16 cellular contexts compared by ENCODE assay signal in the genomic region with DNA sequence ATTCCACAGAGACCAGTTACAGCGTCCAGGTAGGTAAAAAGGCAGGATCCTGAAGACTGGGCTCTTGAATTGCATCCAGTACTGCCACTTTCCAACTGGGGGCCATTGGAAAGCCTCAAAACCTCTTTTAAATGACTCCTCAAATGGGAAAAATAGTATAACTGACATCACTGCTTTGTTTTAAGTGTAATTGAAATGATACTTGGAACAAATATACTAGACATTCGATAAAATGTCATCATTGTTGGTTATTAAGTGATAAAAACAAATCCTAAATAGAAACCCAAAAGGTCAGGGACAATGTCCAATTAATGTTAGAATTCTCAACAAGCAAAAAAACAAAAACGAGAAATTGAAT. TPM values are rescaled to one million over a fixed set of nuclear protein-coding genes. Genes with fewer than 3 reads are reported as not detected.
A peak's percentile ranks its signal among the peaks of the same experiment; 100 is the strongest.
DNase-seq lines count a peak whose midpoint lies in the region; ATAC-seq, FAIRE-seq and TF ChIP-seq lines count a peak whose summit lies in the region.
"Had no signal": no experiment of that assay in that cellular context is flagged by ENCODE, and none has a peak within 500 bp of the region (broad histone marks: within the 10 kb centered on the region; RNA-seq: fewer than 3 reads in every experiment).

No MANE protein-coding gene starts in this region.

- peaks cover 29% of the 10 kb centered on the region for H3K36me3 Mint-ChIP-seq in activated CD4-positive, alpha-beta T cell treated with anti-CD3 and anti-CD28 coated beads, Interleukin-2, amount 10 ng/mL, durations not matched to agents 7 days and 5 days (ENCODE audit: low read depth)
- peaks cover 34% of the 10 kb centered on the region for H3K36me3 Mint-ChIP-seq in activated T-helper 17 cell treated with anti-CD3 and anti-CD28 coated beads, Interleukin-2, amount 50 U/mL, for 72 hours (ENCODE audit: low read depth)

- H3K9me3 Mint-ChIP-seq in activated CD4-positive, alpha-beta T cell treated with anti-CD3 and anti-CD28 coated beads, Interleukin-2, amount 10 ng/mL, durations not matched to agents 7 days and 5 days: no peaks in the 10 kb centered on the region
- H3K9me3 Mint-ChIP-seq in activated T-helper 17 cell treated with anti-CD3 and anti-CD28 coated beads, Interleukin-2, amount 50 U/mL, for 72 hours: no peaks in the 10 kb centered on the region
- H3K9me3 Mint-ChIP-seq in stimulated activated naive CD8-positive, alpha-beta T cell treated with anti-CD3 and anti-CD28 coated beads, Interleukin-15, amount 100 ng/mL, for 72 hours: no peaks in the 10 kb centered on the region

- peak overlapping the region; percentile 47 for H3K4me3 Mint-ChIP-seq in activated CD4-positive, alpha-beta T cell treated with anti-CD3 and anti-CD28 coated beads, Interleukin-2, amount 10 ng/mL, durations not matched to agents 7 days and 5 days
- peak overlapping the region; percentile 91 for H3K4me3 Mint-ChIP-seq in activated T-helper 17 cell treated with anti-CD3 and anti-CD28 coated beads, Interleukin-2, amount 50 U/mL, for 72 hours
- peak overlapping the region; percentile 86 to 96 for H3K4me3 Mint-ChIP-seq in stimulated activated naive CD8-positive, alpha-beta T cell treated with anti-CD3 and anti-CD28 coated beads, Interleukin-15, amount 100 ng/mL, for 72 hours

- TF ChIP-seq CTCF in keratinocyte (optimal IDR thresholded peaks at IDR 0.05 in 1 of 3, IDR thresholded peaks at IDR 0.05 in 1 of 3, conservative IDR thresholded peaks at IDR 0.05 in 1 of 3; ENCODE audit: extremely low read depth in 1 of 3, insufficient read depth in 2 of 3, low read length in 3 of 3): no peak
- no peak for TF ChIP-seq CTCF in kidney (IDR thresholded peaks at IDR 0.05; ENCODE audit: borderline replicate concordance, extremely low read depth, insufficient read depth)

- H3K4me2 ChIP-seq in keratinocyte (ENCODE audit: control insufficient read depth, extremely low read depth, insufficient read depth, low read depth, low read length): peak overlapping the region; percentile 78

- H3K27me3 Mint-ChIP-seq in activated CD4-positive, alpha-beta T cell treated with anti-CD3 and anti-CD28 coated beads, Interleukin-2, amount 10 ng/mL, durations not matched to agents 7 days and 5 days: peaks cover 20% of the 10 kb centered on the region
- no peaks in the 10 kb centered on the region for H3K27me3 Mint-ChIP-seq in activated T-helper 17 cell treated with anti-CD3 and anti-CD28 coated beads, Interleukin-2, amount 50 U/mL, for 72 hours
- H3K27me3 Mint-ChIP-seq in stimulated activated naive CD8-positive, alpha-beta T cell treated with anti-CD3 and anti-CD28 coated beads, Interleukin-15, amount 100 ng/mL, for 72 hours: peaks cover 10% of the 10 kb centered on the region

- H3K4me1 Mint-ChIP-seq in activated CD4-positive, alpha-beta T cell treated with anti-CD3 and anti-CD28 coated beads, Interleukin-2, amount 10 ng/mL, durations not matched to agents 7 days and 5 days: peaks cover 46% of the 10 kb centered on the region
- peaks cover 16% of the 10 kb centered on the region for H3K4me1 Mint-ChIP-seq in activated T-helper 17 cell treated with anti-CD3 and anti-CD28 coated beads, Interleukin-2, amount 50 U/mL, for 72 hours
- H3K4me1 Mint-ChIP-seq in stimulated activated naive CD8-positive, alpha-beta T cell treated with anti-CD3 and anti-CD28 coated beads, Interleukin-15, amount 100 ng/mL, for 72 hours: peaks cover 56% of the 10 kb centered on the region

- peak overlapping the region in 1 of 3 experiments; percentile 49 for H3K4me3 ChIP-seq in keratinocyte (ENCODE audit: control insufficient read depth in 2 of 3, extremely low read depth in 1 of 3, insufficient read depth in 2 of 3, low read depth in 1 of 3, low read length in 3 of 3)
- no peak overlapping the region for H3K4me3 ChIP-seq in kidney (ENCODE audit: low read length in 2 of 2)
- H3K4me3 ChIP-seq: upper lobe of left lung had no signal

- H3K9ac ChIP-seq in keratinocyte (ENCODE audit: control insufficient read depth, extremely low read depth, insufficient read depth, low read length): peak overlapping the region; percentile 59
- H3K9ac ChIP-seq in kidney (ENCODE audit: low read length in 2 of 2): no peak overlapping the region

- peaks cover 3% of the 10 kb centered on the region for H3K9me1 ChIP-seq in keratinocyte (ENCODE audit: control insufficient read depth, extremely low read depth, insufficient read depth, low read length)

- no peak for ATAC-seq in activated T-helper 17 cell treated with anti-CD3 and anti-CD28 coated beads, Interleukin-2, amount 50 U/mL, for 72 hours (replicated peaks)
- no peak for ATAC-seq in stimulated activated naive CD8-positive, alpha-beta T cell treated with anti-CD3 and anti-CD28 coated beads, Interleukin-15, amount 100 ng/mL, for 72 hours

- H3K36me3 ChIP-seq in keratinocyte (ENCODE audit: control insufficient read depth in 2 of 2, extremely low read depth in 1 of 2, insufficient read depth in 2 of 2, low read length in 2 of 2) (peaks cover 5 to 12% of the 10 kb centered on the region in 2 experiments), kidney (ENCODE audit: control insufficient read depth in 1 of 2, insufficient read depth in 2 of 2, low read length in 2 of 2) (no peaks in the 10 kb centered on the region)
- H3K36me3 ChIP-seq: upper lobe of left lung had no signal

- FAIRE-seq in keratinocyte (lab: Jason Lieb, UNC): no peak
- no peak for FAIRE-seq in kidney (lab: Jason Lieb, UNC)
- FAIRE-seq: frontal cortex, GM19239 had no signal

- intact Hi-C loops in kidney (cut with DNase I): no loop called here

- peaks cover 37% of the 10 kb centered on the region for H3K79me2 ChIP-seq in keratinocyte (ENCODE audit: control insufficient read depth, insufficient read depth, low read length)

- no peak overlapping the region for H2AFZ ChIP-seq in keratinocyte (ENCODE audit: control insufficient read depth, low read length)

- CTCF ChIA-PET in activated CD4-positive, alpha-beta T cell treated with anti-CD3 and anti-CD28 coated beads, Interleukin-2, amount 10 ng/mL, durations not matched to agents 7 days and 5 days (lab: Charles Lee): interaction anchor here (1.3 kb wide), 1 partner anchor 21 kb away, joined by 3 read pairs; no protein-coding TSS in a partner anchor

- dilution Hi-C loops in keratinocyte (cut with MboI; ENCODE audit: extremely low pct_ligation_motif_present, low sequenced_read_pairs): no loop called here

- H3K27ac Mint-ChIP-seq in activated CD4-positive, alpha-beta T cell treated with anti-CD3 and anti-CD28 coated beads, Interleukin-2, amount 10 ng/mL, durations not matched to agents 7 days and 5 days: no peak overlapping the region
- peak overlapping the region; percentile 11 for H3K27ac Mint-ChIP-seq in activated T-helper 17 cell treated with anti-CD3 and anti-CD28 coated beads, Interleukin-2, amount 50 U/mL, for 72 hours
- no peak overlapping the region for H3K27ac Mint-ChIP-seq in stimulated activated naive CD8-positive, alpha-beta T cell treated with anti-CD3 and anti-CD28 coated beads, Interleukin-15, amount 100 ng/mL, for 72 hours

- POLR2A ChIA-PET in activated CD4-positive, alpha-beta T cell treated with anti-CD3 and anti-CD28 coated beads, Interleukin-2, amount 10 ng/mL, durations not matched to agents 7 days and 5 days (lab: Charles Lee): no interaction called here

- peaks cover 6% of the 10 kb centered on the region for H4K20me1 ChIP-seq in keratinocyte (ENCODE audit: control insufficient read depth, extremely low read depth, insufficient read depth, low read length)

- H3K9me3 ChIP-seq in keratinocyte (ENCODE audit: control insufficient read depth, low read depth, low read length): no peaks in the 10 kb centered on the region
- H3K9me3 ChIP-seq in kidney (ENCODE audit: control insufficient read depth in 1 of 2, low read length in 2 of 2): no peaks in the 10 kb centered on the region
- H3K9me3 ChIP-seq: upper lobe of left lung had no signal

- DNase-seq in activated CD4-positive, alpha-beta T cell treated with anti-CD3 and anti-CD28 coated beads, Interleukin-2, amount 10 ng/mL, durations not matched to agents 7 days and 5 days: no peak
- no peak for DNase-seq in activated CD4-positive, alpha-beta T cell treated with anti-CD3 and anti-CD28 coated beads, Interleukin-2, amount 50 U/mL, for 4 hours
- DNase-seq in keratinocyte (ENCODE audit: low read depth, low spot score) (no peak), cerebellar cortex (ENCODE audit: low spot score) (no peak), Ammon's horn (ENCODE audit: low spot score) (no peak), kidney (no peak)
- DNase-seq in stimulated activated naive CD8-positive, alpha-beta T cell treated with anti-CD3 and anti-CD28 coated beads, Interleukin-15, amount 100 ng/mL, for 72 hours: no peak
- DNase-seq: activated CD4-positive, alpha-beta T cell treated with anti-CD3 and anti-CD28 coated beads for 48 hours; NCI-H1694 treated with DMSO at 0.1 percent for 48 hours; RPMI8226; stimulated activated CD4-positive, alpha-beta T cell treated with anti-CD3 and anti-CD28 coated beads, Interleukin-2, amount 100 ng/mL, for 48 hours; upper lobe of left lung had no signal

- H3K27ac ChIP-seq in keratinocyte (ENCODE audit: control insufficient read depth, insufficient read depth, low read length): peak overlapping the region; percentile 88
- H3K27ac ChIP-seq in kidney (ENCODE audit: low read depth in 2 of 2, low read length in 2 of 2): no peak overlapping the region

- no peaks in the 10 kb centered on the region for H3K27me3 ChIP-seq in keratinocyte (ENCODE audit: control insufficient read depth, extremely low read depth, insufficient read depth, low read length)
- H3K27me3 ChIP-seq: brain microvascular endothelial cell, upper lobe of left lung had no signal

- H3K4me1 ChIP-seq in keratinocyte (ENCODE audit: control insufficient read depth, extremely low read depth, insufficient read depth, low read length) (peaks cover 24% of the 10 kb centered on the region), kidney (ENCODE audit: control insufficient read depth in 1 of 2, insufficient read depth in 1 of 2, low read depth in 1 of 2, low read length in 2 of 2) (peaks cover 0 to 23% of the 10 kb centered on the region in 2 donors)

RNA-seq across cellular contexts. Expression of gene COTL1, which starts 1.2 kb away (rescaled TPM):
- total RNA-seq in activated CD4-positive, alpha-beta T cell treated with anti-CD3 and anti-CD28 coated beads, Interleukin-2, amount 10 ng/mL, durations not matched to agents 7 days and 5 days: 100 to 1,000 TPM; 780 to 845 TPM
- 100 to 1,000 TPM; 250 to 505 TPM for total RNA-seq in activated T-helper 17 cell treated with anti-CD3 and anti-CD28 coated beads, Interleukin-2, amount 50 U/mL, for 72 hours
- polyA plus RNA-seq in keratinocyte (60.2 to 197 TPM (median 116 TPM) in 3 replicates), kidney (ENCODE audit: insufficient read depth, low read depth, low replicate concordance) (136 TPM)
- polyA plus RNA-seq in keratinocyte (2011; ENCODE audit: low read depth): 24.3 TPM
- 135 and 202 TPM in 2 replicates for polyA plus RNA-seq in keratinocyte (2011; cell fraction: cytosol; rRNA removed)
- 40.2 and 49.9 TPM in 2 replicates for polyA plus RNA-seq in keratinocyte (2011; cell fraction: nucleus; rRNA removed)
- polyA plus RNA-seq in keratinocyte (2012; ENCODE audit: low replicate concordance): 47.5 and 313 TPM in 2 replicates
- 66.0 to 188 TPM (median 80.8 TPM) in 3 replicates for polyA minus RNA-seq in keratinocyte
- polyA minus RNA-seq in keratinocyte (2011; cell fraction: cytosol; rRNA and poly(A)+ RNA removed): 85.4 TPM
- 16.2 and 21.6 TPM in 2 replicates for polyA minus RNA-seq in keratinocyte (2011; cell fraction: nucleus; rRNA and poly(A)+ RNA removed)
- total RNA-seq in kidney: 122 TPM

RNA-seq across cellular contexts. Expression of gene KLHL36, which starts 29.2 kb away (rescaled TPM):
- 10 to 100 TPM; 37.5 to 46.2 TPM for total RNA-seq in activated CD4-positive, alpha-beta T cell treated with anti-CD3 and anti-CD28 coated beads, Interleukin-2, amount 10 ng/mL, durations not matched to agents 7 days and 5 days
- 10 to 100 TPM; 52.3 to 65.5 TPM for total RNA-seq in activated T-helper 17 cell treated with anti-CD3 and anti-CD28 coated beads, Interleukin-2, amount 50 U/mL, for 72 hours
- polyA plus RNA-seq in keratinocyte (27.5 to 36.8 TPM (median 35.6 TPM) in 3 replicates), kidney (ENCODE audit: insufficient read depth, low read depth, low replicate concordance) (13.7 TPM)
- polyA plus RNA-seq in keratinocyte (2011; ENCODE audit: low read depth): 16.3 TPM
- 21.7 and 34.5 TPM in 2 replicates for polyA plus RNA-seq in keratinocyte (2011; cell fraction: cytosol; rRNA removed)
- 69.7 and 73.8 TPM in 2 replicates for polyA plus RNA-seq in keratinocyte (2011; cell fraction: nucleus; rRNA removed)
- polyA plus RNA-seq in keratinocyte (2012; ENCODE audit: low replicate concordance): 25.8 and 35.8 TPM in 2 replicates
- polyA minus RNA-seq in keratinocyte: 43.4 to 52.8 TPM (median 49.9 TPM) in 3 replicates
- polyA minus RNA-seq in keratinocyte (2011; cell fraction: cytosol; rRNA and poly(A)+ RNA removed): 85.8 TPM
- 72.9 and 83.9 TPM in 2 replicates for polyA minus RNA-seq in keratinocyte (2011; cell fraction: nucleus; rRNA and poly(A)+ RNA removed)
- total RNA-seq in kidney: 76.6 TPM
